25 cellular contexts compared by ENCODE assay signal in genomic region chr2:98786179-98786578, GRCh38.
"Had no signal": no experiment of that assay in that cellular context is flagged by ENCODE, and none has a peak within 500 bp of the region (broad histone marks: within the 10 kb centered on the region; RNA-seq: fewer than 3 reads in every experiment).

No MANE protein-coding gene starts in this region.

- H3K27ac ChIP-seq: brain microvascular endothelial cell, coronary artery, dorsolateral prefrontal cortex, heart left ventricle had no signal

- H3K27me3 ChIP-seq: brain microvascular endothelial cell, dorsolateral prefrontal cortex, heart left ventricle had no signal

- DNase-seq: activated CD4-positive, alpha-beta memory T cell treated with anti-CD3 and anti-CD28 coated beads, Interleukin-2, amount 10 ng/mL, durations not matched to agents 7 days and 5 days; activated CD4-positive, alpha-beta T cell treated with anti-CD3 and anti-CD28 coated beads for 4 hours; activated CD4-positive, alpha-beta T cell treated with anti-CD3 and anti-CD28 coated beads, Interleukin-2, amount 10 ng/mL, durations not matched to agents 7 days and 5 days; activated CD4-positive, alpha-beta T cell treated with anti-CD3 and anti-CD28 coated beads, Interleukin-2, amount 50 U/mL, for 4 hours; activated CD4-positive, CD25-positive, alpha-beta regulatory T cell; activated CD4-positive, CD25-positive, alpha-beta regulatory T cell treated with anti-CD3 and anti-CD28 coated beads, Interleukin-2, amount 50 U/mL, for 72 hours; activated CD8-positive, alpha-beta memory T cell treated with anti-CD3 and anti-CD28 coated beads, Interleukin-2, amount 50 U/mL, for 48 hours; activated gamma-delta T cell; activated naive CD4-positive, alpha-beta T cell; activated naive CD4-positive, alpha-beta T cell treated with anti-CD3 and anti-CD28 coated beads, Interleukin-2, amount 10 ng/mL, durations not matched to agents 7 days and 5 days; activated naive CD8-positive, alpha-beta T cell treated with anti-CD3 and anti-CD28 coated beads, Interleukin-2, amount 10 ng/mL, durations not matched to agents 7 days and 5 days; activated T-cell treated with anti-CD3 and anti-CD28 coated beads for 4 hours; activated T-cell treated with anti-CD3 and anti-CD28 coated beads, Interleukin-2, amount 50 U/mL, for 24 hours; activated T-cell treated with anti-CD3 and anti-CD28 coated beads, Interleukin-2, amount 50 U/mL, for 72 hours; anterior cingulate cortex; brain microvascular endothelial cell; dorsolateral prefrontal cortex; effector memory CD4-positive, alpha-beta T cell; endodermal cell; foreskin fibroblast; heart left ventricle; T-helper 2 cell had no signal

- H3K4me3 ChIP-seq: coronary artery, dorsolateral prefrontal cortex, heart left ventricle had no signal

- ATAC-seq: activated naive CD4-positive, alpha-beta T cell treated with anti-CD3 and anti-CD28 coated beads, Interleukin-2, amount 50 U/mL, for 72 hours; activated T-cell treated with anti-CD3 and anti-CD28 coated beads, Interleukin-2, amount 50 U/mL, for 72 hours; esophagus mucosa; heart left ventricle had no signal

- H3K4me1 ChIP-seq: heart left ventricle had no signal

- H3K36me3 ChIP-seq: brain microvascular endothelial cell, heart left ventricle had no signal
